Comparison of ENCODE assay signal across 3 cellular contexts in the genomic region with DNA sequence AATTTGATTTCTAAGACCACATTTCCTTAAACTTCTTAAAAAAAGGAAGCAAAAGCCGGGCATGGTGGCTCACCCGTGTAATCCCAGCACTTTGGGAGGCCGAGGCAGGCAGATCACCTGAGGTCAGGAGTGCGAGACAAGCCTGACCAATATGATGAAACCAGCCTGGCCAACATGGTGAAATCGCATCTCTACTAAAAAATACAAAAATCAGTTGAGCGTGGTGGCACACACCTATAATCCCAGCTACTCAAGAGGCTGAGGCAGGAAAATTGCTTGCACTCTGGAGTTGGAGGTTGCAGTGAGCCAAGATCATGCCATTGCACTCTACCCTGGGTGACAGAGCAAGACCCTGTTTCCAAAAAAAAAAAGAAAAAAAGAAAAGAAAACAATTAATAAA. TPM values are rescaled to one million over a fixed set of nuclear protein-coding genes. Genes with fewer than 3 reads are reported as not detected.
"Had no signal": no experiment of that assay in that cellular context is flagged by ENCODE, and none has a peak within 500 bp of the region (broad histone marks: within the 10 kb centered on the region; RNA-seq: fewer than 3 reads in every experiment).

No MANE protein-coding gene starts in this region.

RNA-seq across cellular contexts. Expression of a gene that starts 3.2 kb away (rescaled TPM):
- total RNA-seq: LHCN-M2, M059J, MCF 10A had no signal
